ENCODE assay signal across 19 cellular contexts in genomic region chr7:142620375-142620774, GRCh38.
DNase-seq lines count a peak whose midpoint lies in the region; ATAC-seq, FAIRE-seq and TF ChIP-seq lines count a peak whose summit lies in the region.
"Had no signal": no experiment of that assay in that cellular context is flagged by ENCODE, and none has a peak within 500 bp of the region (broad histone marks: within the 10 kb centered on the region; RNA-seq: fewer than 3 reads in every experiment).

No MANE protein-coding gene starts in this region.

- no peak for ATAC-seq in activated CD4-positive, alpha-beta T cell treated with anti-CD3 and anti-CD28 coated beads for 36 hours
- no peak for ATAC-seq in activated naive CD8-positive, alpha-beta T cell treated with anti-CD3 and anti-CD28 coated beads, Interleukin-2, amount 50 U/mL, for 24 hours
- ATAC-seq in activated CD8-positive, alpha-beta T cell treated with anti-CD3 and anti-CD28 coated beads, Interleukin-2, amount 10 ng/mL, durations not matched to agents 7 days and 5 days = no peak
- ATAC-seq in naive thymus-derived CD8-positive, alpha-beta T cell = peak in 1 of 2 donors; percentile 18
- ATAC-seq in pancreas = no peak
- ATAC-seq: Right ventricle myocardium inferior had no signal

- peak overlapping the region; percentile 20 for H3K4me3 Mint-ChIP-seq in activated CD4-positive, alpha-beta T cell treated with anti-CD3 and anti-CD28 coated beads for 36 hours
- H3K4me3 Mint-ChIP-seq in activated naive CD8-positive, alpha-beta T cell treated with anti-CD3 and anti-CD28 coated beads for 36 hours = peak overlapping the region; percentile 4
- no peak overlapping the region for H3K4me3 Mint-ChIP-seq in activated naive CD8-positive, alpha-beta T cell treated with anti-CD3 and anti-CD28 coated beads, Interleukin-2, amount 50 U/mL, for 24 hours
- peak overlapping the region; percentile 10 for H3K4me3 Mint-ChIP-seq in activated CD8-positive, alpha-beta T cell treated with anti-CD3 and anti-CD28 coated beads, Interleukin-2, amount 10 ng/mL, durations not matched to agents 7 days and 5 days
- H3K4me3 Mint-ChIP-seq in naive thymus-derived CD8-positive, alpha-beta T cell = peak overlapping the region in 2 of 10 donors; percentile 20 to 37
- H3K4me3 Mint-ChIP-seq: HFFc6 had no signal

- no peak for TF ChIP-seq CTCF in pancreas (IDR thresholded peaks at IDR 0.05)

- intact Hi-C loops in activated CD4-positive, alpha-beta T cell treated with anti-CD3 and anti-CD28 coated beads for 36 hours (cut with DNase I, micrococcal nuclease) = no loop called here
- intact Hi-C loops in pancreas (cut with DNase I) = no loop called here

- H3K27ac ChIP-seq in pancreas = no peak overlapping the region
- H3K27ac ChIP-seq: Peyer's patch had no signal

- H3K4me1 ChIP-seq in pancreas = no peaks in the 10 kb centered on the region
- H3K4me1 ChIP-seq: Peyer's patch had no signal

- H3K27me3 Mint-ChIP-seq in activated CD4-positive, alpha-beta T cell treated with anti-CD3 and anti-CD28 coated beads for 36 hours = no peaks in the 10 kb centered on the region
- peaks cover under 1% of the 10 kb centered on the region for H3K27me3 Mint-ChIP-seq in activated naive CD8-positive, alpha-beta T cell treated with anti-CD3 and anti-CD28 coated beads for 36 hours
- no peaks in the 10 kb centered on the region for H3K27me3 Mint-ChIP-seq in activated naive CD8-positive, alpha-beta T cell treated with anti-CD3 and anti-CD28 coated beads, Interleukin-2, amount 50 U/mL, for 24 hours
- H3K27me3 Mint-ChIP-seq in activated CD8-positive, alpha-beta T cell treated with anti-CD3 and anti-CD28 coated beads, Interleukin-2, amount 10 ng/mL, durations not matched to agents 7 days and 5 days (ENCODE audit: low read depth) = peaks cover 21% of the 10 kb centered on the region
- peaks cover 0 to 8% (median 0%) of the 10 kb centered on the region in 5 donors for H3K27me3 Mint-ChIP-seq in naive thymus-derived CD8-positive, alpha-beta T cell

- H3K4me1 Mint-ChIP-seq in activated CD4-positive, alpha-beta T cell treated with anti-CD3 and anti-CD28 coated beads for 36 hours = peaks cover 16% of the 10 kb centered on the region
- H3K4me1 Mint-ChIP-seq in activated naive CD8-positive, alpha-beta T cell treated with anti-CD3 and anti-CD28 coated beads for 36 hours = peaks cover 7% of the 10 kb centered on the region
- peaks cover 5% of the 10 kb centered on the region for H3K4me1 Mint-ChIP-seq in activated naive CD8-positive, alpha-beta T cell treated with anti-CD3 and anti-CD28 coated beads, Interleukin-2, amount 50 U/mL, for 24 hours
- peaks cover 4% of the 10 kb centered on the region for H3K4me1 Mint-ChIP-seq in activated CD8-positive, alpha-beta T cell treated with anti-CD3 and anti-CD28 coated beads, Interleukin-2, amount 10 ng/mL, durations not matched to agents 7 days and 5 days (ENCODE audit: low read depth)
- peaks cover 0 to 7% (median 0%) of the 10 kb centered on the region in 4 donors for H3K4me1 Mint-ChIP-seq in naive thymus-derived CD8-positive, alpha-beta T cell

- CTCF ChIA-PET in activated CD4-positive, alpha-beta T cell treated with anti-CD3 and anti-CD28 coated beads for 36 hours (lab: Charles Lee) = no interaction called here
- CTCF ChIA-PET in activated CD8-positive, alpha-beta T cell treated with anti-CD3 and anti-CD28 coated beads, Interleukin-2, amount 10 ng/mL, durations not matched to agents 7 days and 5 days (lab: Charles Lee) = no interaction called here

- no peak for DNase-seq in activated CD4-positive, alpha-beta T cell treated with anti-CD3 and anti-CD28 coated beads for 36 hours
- DNase-seq in activated CD4-positive, alpha-beta T cell treated with anti-CD3 and anti-CD28 coated beads for 48 hours = no peak
- DNase-seq in activated naive CD8-positive, alpha-beta T cell treated with anti-CD3 and anti-CD28 coated beads for 36 hours = no peak
- no peak for DNase-seq in activated naive CD8-positive, alpha-beta T cell treated with anti-CD3 and anti-CD28 coated beads, Interleukin-2, amount 50 U/mL, for 24 hours
- no peak for DNase-seq in activated CD8-positive, alpha-beta T cell treated with anti-CD3 and anti-CD28 coated beads, Interleukin-2, amount 10 ng/mL, durations not matched to agents 7 days and 5 days
- no peak for DNase-seq in naive thymus-derived CD8-positive, alpha-beta T cell
- no peak for DNase-seq in pancreas
- DNase-seq in activated CD8-positive, alpha-beta memory T cell treated with anti-CD3 and anti-CD28 coated beads, Interleukin-2, amount 50 U/mL, for 48 hours = no peak
- DNase-seq: DMS79 treated with DMSO at 0.1 percent for 48 hours; H7; HFFc6; NCI-H1092 treated with DMSO at 0.1 percent for 48 hours; NCI-H146; NCI-H2081; NCI-H748 treated with DMSO at 0.1 percent for 48 hours; NK-92 treated with Interleukin-12 subunit alpha and Interleukin-12 subunit beta, amount 100 ng/mL, for 24 hours; Peyer's patch had no signal

- no peaks in the 10 kb centered on the region for H3K27me3 ChIP-seq in pancreas
- H3K27me3 ChIP-seq: Peyer's patch had no signal

- H3K9me3 ChIP-seq in pancreas = no peaks in the 10 kb centered on the region
- H3K9me3 ChIP-seq: Peyer's patch had no signal

- peaks cover 3% of the 10 kb centered on the region for H3K36me3 Mint-ChIP-seq in activated CD4-positive, alpha-beta T cell treated with anti-CD3 and anti-CD28 coated beads for 36 hours (ENCODE audit: low read depth)
- peaks cover 6% of the 10 kb centered on the region for H3K36me3 Mint-ChIP-seq in activated naive CD8-positive, alpha-beta T cell treated with anti-CD3 and anti-CD28 coated beads for 36 hours
- H3K36me3 Mint-ChIP-seq in activated naive CD8-positive, alpha-beta T cell treated with anti-CD3 and anti-CD28 coated beads, Interleukin-2, amount 50 U/mL, for 24 hours (ENCODE audit: low read depth) = no peaks in the 10 kb centered on the region
- peaks cover 3% of the 10 kb centered on the region for H3K36me3 Mint-ChIP-seq in activated CD8-positive, alpha-beta T cell treated with anti-CD3 and anti-CD28 coated beads, Interleukin-2, amount 10 ng/mL, durations not matched to agents 7 days and 5 days (ENCODE audit: low read depth)
- no peaks in the 10 kb centered on the region for H3K36me3 Mint-ChIP-seq in naive thymus-derived CD8-positive, alpha-beta T cell

- POLR2A ChIA-PET in activated CD4-positive, alpha-beta T cell treated with anti-CD3 and anti-CD28 coated beads for 36 hours (lab: Charles Lee) = no interaction called here
- POLR2A ChIA-PET in activated CD8-positive, alpha-beta T cell treated with anti-CD3 and anti-CD28 coated beads, Interleukin-2, amount 10 ng/mL, durations not matched to agents 7 days and 5 days (lab: Charles Lee) = no interaction called here
- POLR2A ChIA-PET in naive thymus-derived CD8-positive, alpha-beta T cell (lab: Charles Lee) = interaction anchor here (2.7 kb wide), 1 partner anchor 177 kb away, joined by 20 read pairs; no protein-coding TSS in a partner anchor

- no peak for FAIRE-seq in pancreas (lab: Jason Lieb, UNC)
- FAIRE-seq: A204.1 had no signal

- H3K36me3 ChIP-seq in pancreas = no peaks in the 10 kb centered on the region
- H3K36me3 ChIP-seq: Peyer's patch had no signal

- no peaks in the 10 kb centered on the region for H3K9me3 Mint-ChIP-seq in activated CD4-positive, alpha-beta T cell treated with anti-CD3 and anti-CD28 coated beads for 36 hours (ENCODE audit: low read depth)
- H3K9me3 Mint-ChIP-seq in activated naive CD8-positive, alpha-beta T cell treated with anti-CD3 and anti-CD28 coated beads for 36 hours = no peaks in the 10 kb centered on the region
- H3K9me3 Mint-ChIP-seq in activated naive CD8-positive, alpha-beta T cell treated with anti-CD3 and anti-CD28 coated beads, Interleukin-2, amount 50 U/mL, for 24 hours = no peaks in the 10 kb centered on the region
- H3K9me3 Mint-ChIP-seq in activated CD8-positive, alpha-beta T cell treated with anti-CD3 and anti-CD28 coated beads, Interleukin-2, amount 10 ng/mL, durations not matched to agents 7 days and 5 days (ENCODE audit: insufficient read depth) = no peaks in the 10 kb centered on the region
- H3K9me3 Mint-ChIP-seq in naive thymus-derived CD8-positive, alpha-beta T cell = no peaks in the 10 kb centered on the region
- H3K9me3 Mint-ChIP-seq: HFFc6 had no signal

- WGBS in pancreas, 2 donors = 84 to 95% methylated on average over 6 of the region's 6 CpGs

- H3K27ac Mint-ChIP-seq in activated CD4-positive, alpha-beta T cell treated with anti-CD3 and anti-CD28 coated beads for 36 hours = no peak overlapping the region
- H3K27ac Mint-ChIP-seq in activated naive CD8-positive, alpha-beta T cell treated with anti-CD3 and anti-CD28 coated beads for 36 hours = no peak overlapping the region
- H3K27ac Mint-ChIP-seq in activated naive CD8-positive, alpha-beta T cell treated with anti-CD3 and anti-CD28 coated beads, Interleukin-2, amount 50 U/mL, for 24 hours = no peak overlapping the region
- peak overlapping the region; percentile 0 for H3K27ac Mint-ChIP-seq in activated CD8-positive, alpha-beta T cell treated with anti-CD3 and anti-CD28 coated beads, Interleukin-2, amount 10 ng/mL, durations not matched to agents 7 days and 5 days
- peak overlapping the region in 8 of 10 donors; percentile 20 to 85 (median 80) for H3K27ac Mint-ChIP-seq in naive thymus-derived CD8-positive, alpha-beta T cell
- H3K27ac Mint-ChIP-seq: HFFc6 had no signal

- no peak overlapping the region for H3K4me3 ChIP-seq in pancreas
- H3K4me3 ChIP-seq: Peyer's patch had no signal

Comparison
In these comparisons a context has a peak if more than half of its experiments do, and no peak if none do; other contexts are left out.
1. H3K27ac Mint-ChIP-seq: peak in activated CD8-positive, alpha-beta T cell treated with anti-CD3 and anti-CD28 coated beads, Interleukin-2, amount 10 ng/mL, durations not matched to agents 7 days and 5 days (single experiment) and naive thymus-derived CD8-positive, alpha-beta T cell (8 of 10); none in activated CD4-positive, alpha-beta T cell treated with anti-CD3 and anti-CD28 coated beads for 36 hours (single experiment), activated naive CD8-positive, alpha-beta T cell treated with anti-CD3 and anti-CD28 coated beads for 36 hours (single experiment) and activated naive CD8-positive, alpha-beta T cell treated with anti-CD3 and anti-CD28 coated beads, Interleukin-2, amount 50 U/mL, for 24 hours (single experiment).